In genomic region chr15:56731571-56731970, GRCh38 we compare ENCODE assay signal across 9 cellular contexts. TPM values are rescaled to one million over a fixed set of nuclear protein-coding genes. Genes with fewer than 3 reads are reported as not detected.
DNase-seq lines count a peak whose midpoint lies in the region; FAIRE-seq and TF ChIP-seq lines count a peak whose summit lies in the region.
"Had no signal": no experiment of that assay in that cellular context is flagged by ENCODE, and none has a peak within 500 bp of the region (broad histone marks: within the 10 kb centered on the region; RNA-seq: fewer than 3 reads in every experiment).

No MANE protein-coding gene starts in this region.

- intact Hi-C loops in activated T-helper 2 cell treated with anti-CD3 and anti-CD28 coated beads, Interferon-gamma antibody, Interleukin-2, Interleukin-4, amounts not matched to agents 10 μg/mL and 5 μg/mL and 100 μg/mL, durations not matched to agents 14 hours and 24 hours and 36 hours (cut with micrococcal nuclease), result loop anchor here (5.0 to 10.0 kb wide), 2 partner anchors 56 to 237 kb away; no protein-coding TSS in a partner anchor
- intact Hi-C loops in kidney (cut with DNase I), result no loop called here

- FAIRE-seq in kidney (lab: Jason Lieb, UNC), result no peak
- FAIRE-seq: A204.1 had no signal

- no peak for DNase-seq in T-helper 1 cell
- no peak for DNase-seq in activated T-helper 2 cell treated with anti-CD3 and anti-CD28 coated beads, Interferon-gamma antibody, Interleukin-2, Interleukin-4, amounts not matched to agents 10 μg/mL and 5 μg/mL and 100 μg/mL, durations not matched to agents 14 hours and 24 hours and 36 hours (ENCODE audit: low spot score)
- DNase-seq in kidney, result no peak
- no peak for DNase-seq in NCI-H510A treated with DMSO at 0.1 percent for 48 hours (lab: John Stamatoyannopoulos, UW)
- DNase-seq in SK-N-DZ (ENCODE audit: low spot score), result no peak
- DNase-seq in epidermal melanocyte (ENCODE audit: insufficient read length, low spot score), result no peak

- H3K4me3 Mint-ChIP-seq in T-helper 1 cell treated with Interleukin-12 subunit alpha and Interleukin-12 subunit beta and Interleukin-4 antibody, amounts not matched to agents 30 μg/mL and 1 μg/mL, for 36 hours, result peak overlapping the region; percentile 99
- H3K4me3 Mint-ChIP-seq in activated T-helper 2 cell treated with anti-CD3 and anti-CD28 coated beads, Interferon-gamma antibody, Interleukin-2, Interleukin-4, amounts not matched to agents 10 μg/mL and 5 μg/mL and 100 μg/mL, durations not matched to agents 14 hours and 24 hours and 36 hours (ENCODE audit: low read depth), result peak overlapping the region; percentile 88

- peaks cover 8% of the 10 kb centered on the region for H3K9me3 Mint-ChIP-seq in T-helper 1 cell treated with Interleukin-12 subunit alpha and Interleukin-12 subunit beta and Interleukin-4 antibody, amounts not matched to agents 30 μg/mL and 1 μg/mL, for 36 hours
- peaks cover 6% of the 10 kb centered on the region for H3K9me3 Mint-ChIP-seq in activated T-helper 2 cell treated with anti-CD3 and anti-CD28 coated beads, Interferon-gamma antibody, Interleukin-2, Interleukin-4, amounts not matched to agents 10 μg/mL and 5 μg/mL and 100 μg/mL, durations not matched to agents 14 hours and 24 hours and 36 hours

- peaks cover 36% of the 10 kb centered on the region for H3K36me3 Mint-ChIP-seq in T-helper 1 cell treated with Interleukin-12 subunit alpha and Interleukin-12 subunit beta and Interleukin-4 antibody, amounts not matched to agents 30 μg/mL and 1 μg/mL, for 36 hours (ENCODE audit: low read depth)
- H3K36me3 Mint-ChIP-seq in activated T-helper 2 cell treated with anti-CD3 and anti-CD28 coated beads, Interferon-gamma antibody, Interleukin-2, Interleukin-4, amounts not matched to agents 10 μg/mL and 5 μg/mL and 100 μg/mL, durations not matched to agents 14 hours and 24 hours and 36 hours (ENCODE audit: low read depth), result peaks cover 42% of the 10 kb centered on the region

- no peaks in the 10 kb centered on the region for H3K36me3 ChIP-seq in kidney (ENCODE audit: control insufficient read depth in 1 of 2, insufficient read depth in 2 of 2, low read length in 2 of 2)

- H3K9me3 ChIP-seq in kidney (ENCODE audit: control insufficient read depth in 1 of 2, low read length in 2 of 2), result no peaks in the 10 kb centered on the region

- TF ChIP-seq CTCF in kidney (IDR thresholded peaks at IDR 0.05; ENCODE audit: borderline replicate concordance, extremely low read depth, insufficient read depth), result no peak

- peaks cover 33% of the 10 kb centered on the region for H3K4me1 Mint-ChIP-seq in T-helper 1 cell treated with Interleukin-12 subunit alpha and Interleukin-12 subunit beta and Interleukin-4 antibody, amounts not matched to agents 30 μg/mL and 1 μg/mL, for 36 hours (ENCODE audit: low read depth)
- H3K4me1 Mint-ChIP-seq in activated T-helper 2 cell treated with anti-CD3 and anti-CD28 coated beads, Interferon-gamma antibody, Interleukin-2, Interleukin-4, amounts not matched to agents 10 μg/mL and 5 μg/mL and 100 μg/mL, durations not matched to agents 14 hours and 24 hours and 36 hours (ENCODE audit: low read depth), result peaks cover 29% of the 10 kb centered on the region

- peaks cover 10 to 20% of the 10 kb centered on the region in 2 donors for H3K4me1 ChIP-seq in kidney (ENCODE audit: control insufficient read depth in 1 of 2, insufficient read depth in 1 of 2, low read depth in 1 of 2, low read length in 2 of 2)

- peak overlapping the region; percentile 86 to 88 for H3K4me3 ChIP-seq in kidney (ENCODE audit: low read length in 2 of 2)

- H3K27ac ChIP-seq in kidney (ENCODE audit: low read depth in 2 of 2, low read length in 2 of 2) (no peak overlapping the region), temporal lobe (ENCODE audit: low read depth, low read length) (peak overlapping the region; percentile 92)

- no peak overlapping the region for H3K27ac Mint-ChIP-seq in T-helper 1 cell treated with Interleukin-12 subunit alpha and Interleukin-12 subunit beta and Interleukin-4 antibody, amounts not matched to agents 30 μg/mL and 1 μg/mL, for 36 hours
- no peak overlapping the region for H3K27ac Mint-ChIP-seq in activated T-helper 2 cell treated with anti-CD3 and anti-CD28 coated beads, Interferon-gamma antibody, Interleukin-2, Interleukin-4, amounts not matched to agents 10 μg/mL and 5 μg/mL and 100 μg/mL, durations not matched to agents 14 hours and 24 hours and 36 hours

- H3K27me3 Mint-ChIP-seq in T-helper 1 cell treated with Interleukin-12 subunit alpha and Interleukin-12 subunit beta and Interleukin-4 antibody, amounts not matched to agents 30 μg/mL and 1 μg/mL, for 36 hours (ENCODE audit: low read depth), result no peaks in the 10 kb centered on the region
- H3K27me3 Mint-ChIP-seq in activated T-helper 2 cell treated with anti-CD3 and anti-CD28 coated beads, Interferon-gamma antibody, Interleukin-2, Interleukin-4, amounts not matched to agents 10 μg/mL and 5 μg/mL and 100 μg/mL, durations not matched to agents 14 hours and 24 hours and 36 hours (ENCODE audit: low read depth), result no peaks in the 10 kb centered on the region

- peak overlapping the region in 1 of 2 donors; percentile 89 for H3K9ac ChIP-seq in kidney (ENCODE audit: low read length in 2 of 2)

RNA-seq across cellular contexts. Expression of gene ZNF280D, which starts 1.7 kb away (rescaled TPM):
- 24.0 and 26.0 TPM in 2 replicates for total RNA-seq in activated T-helper 2 cell treated with anti-CD3 and anti-CD28 coated beads, Interferon-gamma antibody, Interleukin-2, Interleukin-4, amounts not matched to agents 10 μg/mL and 5 μg/mL and 100 μg/mL, durations not matched to agents 14 hours and 24 hours and 36 hours
- total RNA-seq in kidney (50.0 TPM), temporal lobe (79.9 TPM)
- polyA plus RNA-seq in kidney (ENCODE audit: insufficient read depth, low read depth, low replicate concordance), result 13.7 TPM
- polyA plus RNA-seq in SK-N-DZ (2014; cell fraction: cytosol; rRNA removed), result 18.8 and 26.3 TPM in 2 replicates
- 31.1 and 40.7 TPM in 2 replicates for polyA plus RNA-seq in SK-N-DZ (2014; cell fraction: nucleus; rRNA removed)
